ENCODE assay signal across 17 cellular contexts in the genomic region with DNA sequence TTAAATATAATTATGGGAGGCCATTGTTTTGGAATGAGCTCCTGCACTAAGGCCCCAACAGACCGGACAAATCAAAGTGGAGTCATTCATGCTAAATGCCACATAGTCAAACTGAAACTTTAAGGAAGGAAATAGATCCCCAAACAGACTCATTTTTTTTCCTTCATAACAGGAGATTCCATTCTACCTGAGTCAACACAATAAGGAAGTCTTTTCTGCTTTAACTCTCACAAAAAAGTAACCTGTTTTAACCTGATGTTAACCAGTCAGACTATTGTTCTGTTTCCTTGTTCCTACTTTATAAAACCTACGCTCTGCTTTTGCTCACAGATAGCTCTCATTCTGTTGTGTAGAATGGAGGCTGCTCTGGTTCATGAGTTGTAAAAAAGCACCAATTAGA.
DNase-seq lines count a peak whose midpoint lies in the region; ATAC-seq and TF ChIP-seq lines count a peak whose summit lies in the region.
"Had no signal": no experiment of that assay in that cellular context is flagged by ENCODE, and none has a peak within 500 bp of the region (broad histone marks: within the 10 kb centered on the region; RNA-seq: fewer than 3 reads in every experiment).

No MANE protein-coding gene starts in this region.

- H3K36me3 Mint-ChIP-seq in T-helper 17 cell (ENCODE audit: low read depth) = no peaks in the 10 kb centered on the region

- no peak for TF ChIP-seq CTCF in epithelial cell of esophagus (IDR thresholded peaks at IDR 0.05; ENCODE audit: insufficient read depth, low read depth, low read length, missing control alignments)

- peak; percentile 27 for DNase-seq in NCI-H226
- DNase-seq in epithelial cell of esophagus (ENCODE audit: low read depth) = peak; percentile 57
- peak; percentile 57 to 84 for DNase-seq in lung microvascular endothelial cell (ENCODE audit: low read depth in 2 of 2)
- DNase-seq in superior temporal gyrus (ENCODE audit: extremely low spot score) = no peak
- no peak for DNase-seq in nucleus accumbens (lab: John Stamatoyannopoulos, UW)
- no peak for DNase-seq in NCI-H2107 treated with DMSO at 0.1 percent for 48 hours (lab: John Stamatoyannopoulos, UW; ENCODE audit: unreplicated experiment)
- DNase-seq in T-helper 17 cell = no peak
- DNase-seq: COR-L47, DMS153, HFFc6, MV-4-11, NCI-H1417 treated with DMSO at 0.1 percent for 48 hours, NCI-H2081, NCI-H524 had no signal

- no peak overlapping the region for H3K27ac Mint-ChIP-seq in T-helper 17 cell
- H3K27ac Mint-ChIP-seq: HFFc6 had no signal

- no peaks in the 10 kb centered on the region for H3K4me1 Mint-ChIP-seq in T-helper 17 cell

- H3K4me3 ChIP-seq in epithelial cell of esophagus (ENCODE audit: low read length) = no peak overlapping the region
- H3K4me3 ChIP-seq: K562 had no signal

- H3K4me3 Mint-ChIP-seq in T-helper 17 cell = no peak overlapping the region
- H3K4me3 Mint-ChIP-seq: HFFc6 had no signal

- H3K9me3 ChIP-seq in T-helper 17 cell (ENCODE audit: control insufficient read depth, low read length, poor library complexity, severe bottlenecking) = no peaks in the 10 kb centered on the region

- ATAC-seq in T-helper 17 cell = no peak
- ATAC-seq: K562, Panc1, Right ventricle myocardium inferior had no signal

- H3K27me3 Mint-ChIP-seq in T-helper 17 cell = peaks cover 4% of the 10 kb centered on the region

Comparison
In these comparisons a context has a peak if more than half of its experiments do, and no peak if none do; other contexts are left out.
1. DNase-seq: peak in NCI-H226 (single experiment), epithelial cell of esophagus (single experiment) and lung microvascular endothelial cell (2 of 2); none in superior temporal gyrus (single experiment), nucleus accumbens (0 of 56), NCI-H2107 treated with DMSO at 0.1 percent for 48 hours (single experiment) and T-helper 17 cell (0 of 3).